ENCODE assay signal across 12 cellular contexts in the genomic region with DNA sequence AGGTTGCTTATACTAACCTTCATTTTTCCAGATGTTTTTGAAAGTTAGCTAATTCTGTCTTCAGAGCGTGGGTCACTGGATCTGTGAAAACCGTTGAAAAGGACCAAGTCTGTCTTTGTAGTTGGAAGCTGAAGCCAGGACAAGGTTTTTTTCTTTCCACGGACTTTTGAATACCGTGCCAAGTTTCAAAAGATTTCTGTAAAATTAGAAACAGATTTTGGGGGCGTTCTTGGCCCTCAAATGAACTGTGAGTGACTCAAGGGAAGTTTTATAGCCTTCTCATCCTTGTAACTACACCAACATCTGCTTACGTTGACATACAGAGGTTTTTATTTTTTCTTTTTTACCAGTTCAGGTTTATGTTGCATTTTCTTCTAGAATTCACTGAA. TPM values are rescaled to one million over a fixed set of nuclear protein-coding genes. Genes with fewer than 3 reads are reported as not detected.
DNase-seq lines count a peak whose midpoint lies in the region; ATAC-seq and TF ChIP-seq lines count a peak whose summit lies in the region.
"Had no signal": no experiment of that assay in that cellular context is flagged by ENCODE, and none has a peak within 500 bp of the region (broad histone marks: within the 10 kb centered on the region; RNA-seq: fewer than 3 reads in every experiment).

Gene FAP (minus strand): TSS at position 141 of the 389 bp plus-strand sequence. CDS start 118 bp downstream, at position 23.

- no peak for ATAC-seq in GM21423 (IDR thresholded peaks at IDR 0.05; ENCODE audit: unreplicated experiment)
- no peak for ATAC-seq in activated CD4-positive, CD25-positive, alpha-beta regulatory T cell treated with anti-CD3 and anti-CD28 coated beads, Interleukin-2, amount 50 U/mL, for 24 hours

- WGBS in transverse colon (ENCODE audit: low coverage in 1 of 2), 2 donors = 46 to 54% methylated on average over 6 of the region's 6 CpGs

- no peak for TF ChIP-seq EP300 in transverse colon (IDR thresholded peaks at IDR 0.05; ENCODE audit: low read depth)

- H3K27me3 ChIP-seq in dorsolateral prefrontal cortex = no peaks in the 10 kb centered on the region
- no peaks in the 10 kb centered on the region for H3K27me3 ChIP-seq in transverse colon
- H3K27me3 ChIP-seq: adrenal gland had no signal

- H3K4me1 ChIP-seq in transverse colon = peaks cover 0 to 16% (median 2%) of the 10 kb centered on the region in 4 donors

- no peak for TF ChIP-seq POLR2A in transverse colon (IDR thresholded peaks at IDR 0.05)

- no peaks in the 10 kb centered on the region for H3K36me3 ChIP-seq in transverse colon
- H3K36me3 ChIP-seq: adrenal gland had no signal

- peak within 1 kb of the TSS in 55 of 59 donors; percentile 8 to 62 (median 40) for H3K4me3 ChIP-seq in dorsolateral prefrontal cortex
- peak within 1 kb of the TSS in 2 of 4 donors; percentile 5 to 13 for H3K4me3 ChIP-seq in transverse colon

- in situ Hi-C loops in transverse colon (cut with MboI; ENCODE audit: low pct_ligation_motif_present in 1 of 4, low pct_unique_long_range_greater_than_20kb in 1 of 4, low sequenced_read_pairs in 3 of 4) = no loop called here

- no peaks in the 10 kb centered on the region for H3K9me3 ChIP-seq in transverse colon
- H3K9me3 ChIP-seq: adrenal gland had no signal

- peak within 1 kb of the TSS in 51 of 59 donors; percentile 1 to 84 (median 52) for H3K27ac ChIP-seq in dorsolateral prefrontal cortex
- H3K27ac ChIP-seq in transverse colon = peak within 1 kb of the TSS; percentile 58 to 65 (median 64)
- H3K27ac ChIP-seq: adrenal gland had no signal

- intact Hi-C loops in dorsolateral prefrontal cortex (cut with DNase I) (no loop called here), transverse colon (cut with DNase I; ENCODE audit: low total_unique reads) (no loop called here)

- TF ChIP-seq CTCF in dorsolateral prefrontal cortex (IDR thresholded peaks at IDR 0.05 in 54 of 56, conservative IDR thresholded peaks at IDR 0.05 in 2 of 56; ENCODE audit: low read depth in 1 of 56, partially characterized antibody in 56 of 56) = no peak
- TF ChIP-seq CTCF in transverse colon (IDR thresholded peaks at IDR 0.05) = no peak

- DNase-seq in LHCN-M2 (ENCODE audit: low read depth) (peak; percentile 84), dorsolateral prefrontal cortex (no peak), mesenteric fat pad (ENCODE audit: low spot score) (no peak), transverse colon (no peak), NCI-H2081 treated with DMSO at 0.1 percent for 48 hours (lab: John Stamatoyannopoulos, UW) (no peak), SHP77 (lab: John Stamatoyannopoulos, UW) (no peak)
- DNase-seq: activated B cell treated with CpG ODN at 0.5 μM for 24 hours, adrenal gland, kidney, NCI-H524 treated with DMSO at 0.1 percent for 48 hours had no signal

RNA-seq across cellular contexts. Expression of gene FAP, which starts in this region (rescaled TPM):
- total RNA-seq in LHCN-M2 (2014; rRNA removed) = 102 and 115 TPM in 2 replicates
- polyA plus RNA-seq in LHCN-M2 (2012) = 29.6 TPM
- total RNA-seq in dorsolateral prefrontal cortex = 10 to 100 TPM in 34 of 120 experiments, 1 to 10 TPM in 86; 2.4 to 20.2 (median 8.2) TPM
- 24.7 TPM for total RNA-seq in mesenteric fat pad
- total RNA-seq in transverse colon = 1 to 10 TPM in 3 of 4 donors, not detected in 1; 1.4 to 3.5 (median 2.0) TPM
- total RNA-seq: activated B cell treated with CpG ODN at 0.5 μM for 24 hours had no signal
